In genomic region chr20:56676001-56676400, GRCh38 we compare ENCODE assay signal across 25 cellular contexts. TPM values are rescaled to one million over a fixed set of nuclear protein-coding genes. Genes with fewer than 3 reads are reported as not detected.
"Had no signal": no experiment of that assay in that cellular context is flagged by ENCODE, and none has a peak within 500 bp of the region (broad histone marks: within the 10 kb centered on the region; RNA-seq: fewer than 3 reads in every experiment).

No MANE protein-coding gene starts in this region.

- H3K4me3 Mint-ChIP-seq: activated CD4-positive, alpha-beta T cell treated with anti-CD3 and anti-CD28 coated beads, Interleukin-2, amount 10 ng/mL, durations not matched to agents 24 days and 14 days; activated CD8-positive, alpha-beta memory T cell treated with anti-CD3 and anti-CD28 coated beads, Interleukin-2, amount 10 ng/mL, durations not matched to agents 7 days and 5 days; activated naive CD8-positive, alpha-beta T cell treated with anti-CD3 and anti-CD28 coated beads, Interleukin-2, amount 50 U/mL, for 24 hours; activated T-cell treated with anti-CD3 and anti-CD28 coated beads, Interleukin-2, amount 50 U/mL, for 24 hours; T-helper 1 cell treated with Interleukin-12 subunit alpha and Interleukin-12 subunit beta and Interleukin-4 antibody, amounts not matched to agents 30 μg/mL and 1 μg/mL, for 36 hours had no signal

- ATAC-seq: activated CD4-positive, CD25-positive, alpha-beta regulatory T cell treated with anti-CD3 and anti-CD28 coated beads, Interleukin-2, amount 50 U/mL, for 24 hours; activated CD8-positive, alpha-beta memory T cell treated with anti-CD3 and anti-CD28 coated beads, Interleukin-2, amount 10 ng/mL, durations not matched to agents 7 days and 5 days; activated naive CD4-positive, alpha-beta T cell treated with anti-CD3 and anti-CD28 coated beads, Interleukin-2, amount 50 U/mL, for 72 hours; activated naive CD8-positive, alpha-beta T cell treated with anti-CD3 and anti-CD28 coated beads, Interleukin-2, amount 50 U/mL, for 24 hours; SK-N-SH treated with all-trans-retinoic acid at 6 μM for 48 hours had no signal

- H3K4me2 ChIP-seq: KMS-11 had no signal

- H3K9ac ChIP-seq: KMS-11 had no signal

- DNase-seq: activated CD4-positive, alpha-beta T cell treated with anti-CD3 and anti-CD28 coated beads, Interleukin-2, amount 10 ng/mL, durations not matched to agents 24 days and 14 days; activated CD4-positive, alpha-beta T cell treated with anti-CD3 and anti-CD28 coated beads, Interleukin-2, amount 50 U/mL, for 48 hours; activated CD8-positive, alpha-beta memory T cell treated with anti-CD3 and anti-CD28 coated beads, Interleukin-2, amount 10 ng/mL, durations not matched to agents 7 days and 5 days; activated effector memory CD4-positive, alpha-beta T cell treated with anti-CD3 and anti-CD28 coated beads, Interleukin-2, amount 50 U/mL, for 16 hours; activated naive CD4-positive, alpha-beta T cell treated with Interleukin-2 at 50 U/mL for 16 hours; activated naive CD8-positive, alpha-beta T cell treated with anti-CD3 and anti-CD28 coated beads, Interleukin-2, amount 50 U/mL, for 24 hours; activated T-cell treated with anti-CD3 and anti-CD28 coated beads, Interleukin-2, amount 50 U/mL, for 24 hours; amniotic stem cell; brain microvascular endothelial cell; cerebellar nuclear complex; NCI-H1092; NCI-H1417; NCI-H1930; NCI-H2171; NCI-H226; NCI-H526; NCI-H774; OCI-M1; SHP77 had no signal

- H3K27ac Mint-ChIP-seq: activated CD4-positive, alpha-beta T cell treated with anti-CD3 and anti-CD28 coated beads, Interleukin-2, amount 10 ng/mL, durations not matched to agents 24 days and 14 days; activated CD8-positive, alpha-beta memory T cell treated with anti-CD3 and anti-CD28 coated beads, Interleukin-2, amount 10 ng/mL, durations not matched to agents 7 days and 5 days; activated naive CD4-positive, alpha-beta T cell treated with anti-CD3 and anti-CD28 coated beads, Interleukin-2, amount 50 U/mL, for 72 hours; activated naive CD8-positive, alpha-beta T cell treated with anti-CD3 and anti-CD28 coated beads, Interleukin-2, amount 50 U/mL, for 24 hours; activated T-cell treated with anti-CD3 and anti-CD28 coated beads, Interleukin-2, amount 50 U/mL, for 24 hours; T-helper 1 cell treated with Interleukin-12 subunit alpha and Interleukin-12 subunit beta and Interleukin-4 antibody, amounts not matched to agents 30 μg/mL and 1 μg/mL, for 36 hours had no signal

- H3K9me3 ChIP-seq: SJSA1 had no signal

- H3K27me3 ChIP-seq: brain microvascular endothelial cell had no signal

- H3K36me3 ChIP-seq: brain microvascular endothelial cell, SJSA1 had no signal

- H3K9me3 Mint-ChIP-seq: activated CD4-positive, alpha-beta T cell treated with anti-CD3 and anti-CD28 coated beads, Interleukin-2, amount 10 ng/mL, durations not matched to agents 24 days and 14 days; activated naive CD4-positive, alpha-beta T cell treated with anti-CD3 and anti-CD28 coated beads, Interleukin-2, amount 50 U/mL, for 72 hours; activated naive CD8-positive, alpha-beta T cell treated with anti-CD3 and anti-CD28 coated beads, Interleukin-2, amount 50 U/mL, for 24 hours; activated T-cell treated with anti-CD3 and anti-CD28 coated beads, Interleukin-2, amount 50 U/mL, for 24 hours; T-helper 1 cell treated with Interleukin-12 subunit alpha and Interleukin-12 subunit beta and Interleukin-4 antibody, amounts not matched to agents 30 μg/mL and 1 μg/mL, for 36 hours had no signal

- H3K27ac ChIP-seq: brain microvascular endothelial cell, KMS-11, SJSA1 had no signal

- H3K36me3 Mint-ChIP-seq: activated CD8-positive, alpha-beta memory T cell treated with anti-CD3 and anti-CD28 coated beads, Interleukin-2, amount 10 ng/mL, durations not matched to agents 7 days and 5 days; activated naive CD4-positive, alpha-beta T cell treated with anti-CD3 and anti-CD28 coated beads, Interleukin-2, amount 50 U/mL, for 72 hours had no signal

- H3K4me1 Mint-ChIP-seq: activated CD4-positive, alpha-beta T cell treated with anti-CD3 and anti-CD28 coated beads, Interleukin-2, amount 10 ng/mL, durations not matched to agents 24 days and 14 days; activated CD8-positive, alpha-beta memory T cell treated with anti-CD3 and anti-CD28 coated beads, Interleukin-2, amount 10 ng/mL, durations not matched to agents 7 days and 5 days; activated naive CD8-positive, alpha-beta T cell treated with anti-CD3 and anti-CD28 coated beads, Interleukin-2, amount 50 U/mL, for 24 hours had no signal

- H3K27me3 Mint-ChIP-seq: activated CD4-positive, alpha-beta T cell treated with anti-CD3 and anti-CD28 coated beads, Interleukin-2, amount 10 ng/mL, durations not matched to agents 24 days and 14 days; activated CD8-positive, alpha-beta memory T cell treated with anti-CD3 and anti-CD28 coated beads, Interleukin-2, amount 10 ng/mL, durations not matched to agents 7 days and 5 days; activated naive CD8-positive, alpha-beta T cell treated with anti-CD3 and anti-CD28 coated beads, Interleukin-2, amount 50 U/mL, for 24 hours had no signal

- H3K4me1 ChIP-seq: SJSA1 had no signal

- H3K4me3 ChIP-seq: SJSA1 had no signal

RNA-seq across cellular contexts. Expression of gene TFAP2C, which starts 46.9 kb away (rescaled TPM):
- total RNA-seq: activated CD4-positive, alpha-beta T cell treated with anti-CD3 and anti-CD28 coated beads, Interleukin-2, amount 10 ng/mL, durations not matched to agents 24 days and 14 days; activated CD8-positive, alpha-beta memory T cell treated with anti-CD3 and anti-CD28 coated beads, Interleukin-2, amount 10 ng/mL, durations not matched to agents 7 days and 5 days; activated naive CD4-positive, alpha-beta T cell treated with anti-CD3 and anti-CD28 coated beads, Interleukin-2, amount 50 U/mL, for 72 hours had no signal
